In the genomic region with DNA sequence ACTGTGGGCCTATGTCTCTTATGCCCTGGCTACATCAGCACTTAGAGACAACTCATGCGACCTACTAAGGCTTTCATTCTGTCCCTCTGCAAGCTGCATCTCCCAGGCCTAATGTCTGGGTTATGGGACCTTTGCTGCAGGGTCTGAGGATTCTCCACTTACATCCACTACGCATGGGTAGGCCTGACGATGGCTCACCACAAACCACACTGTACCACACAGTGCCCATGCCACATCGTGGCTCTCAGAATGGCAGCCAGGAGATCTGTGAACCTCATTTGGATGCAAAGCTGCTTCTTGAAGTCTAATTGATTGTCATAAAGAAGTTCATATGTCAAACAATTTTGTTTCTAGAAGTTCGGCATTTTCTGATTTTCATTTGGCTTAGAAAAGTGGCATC, we compare ENCODE assay signal across 5 cellular contexts.
"Had no signal": no experiment of that assay in that cellular context is flagged by ENCODE, and none has a peak within 500 bp of the region (broad histone marks: within the 10 kb centered on the region; RNA-seq: fewer than 3 reads in every experiment).

No MANE protein-coding gene starts in this region.

- ATAC-seq: GM23338 had no signal

- H3K4me3 Mint-ChIP-seq: GM23338, H9, IgD-negative memory B cell had no signal

- DNase-seq: H9, HCEC 1CT, KBM-7 had no signal

- H3K4me3 ChIP-seq: GM23338 had no signal

- H3K4me1 Mint-ChIP-seq: IgD-negative memory B cell had no signal

- H3K27ac Mint-ChIP-seq: GM23338, IgD-negative memory B cell had no signal

- H3K4me2 ChIP-seq: GM23338 had no signal
